8 cellular contexts compared by ENCODE assay signal in genomic region chr9:125745682-125746016, GRCh38. TPM values are rescaled to one million over a fixed set of nuclear protein-coding genes. Genes with fewer than 3 reads are reported as not detected.
DNase-seq lines count a peak whose midpoint lies in the region; ATAC-seq, FAIRE-seq and TF ChIP-seq lines count a peak whose summit lies in the region.

No MANE protein-coding gene starts in this region.

- DNase-seq in activated CD4-positive, alpha-beta T cell treated with anti-CD3 and anti-CD28 coated beads, Interleukin-2, amount 10 ng/mL, durations not matched to agents 24 days and 14 days: no peak
- DNase-seq in activated CD4-positive, alpha-beta T cell treated with anti-CD3 and anti-CD28 coated beads for 48 hours: no peak
- DNase-seq in adipocyte (ENCODE audit: low read depth) (no peak), left lung (no peak), RCC 7860 (ENCODE audit: low spot score) (no peak), NCI-H774 (lab: John Stamatoyannopoulos, UW) (no peak), NCI-H748 (lab: John Stamatoyannopoulos, UW; ENCODE audit: unreplicated experiment) (no peak)

- peaks cover 25% of the 10 kb centered on the region for H3K4me1 Mint-ChIP-seq in activated CD4-positive, alpha-beta T cell treated with anti-CD3 and anti-CD28 coated beads, Interleukin-2, amount 10 ng/mL, durations not matched to agents 24 days and 14 days

- peaks cover 34% of the 10 kb centered on the region for H3K4me1 ChIP-seq in adipocyte (ENCODE audit: control insufficient read depth, insufficient read depth, low read length)
- H3K4me1 ChIP-seq in left lung: peaks cover 7 to 26% of the 10 kb centered on the region in 2 donors
- no peaks in the 10 kb centered on the region for H3K4me1 ChIP-seq in thymus (ENCODE audit: control insufficient read depth, insufficient read depth, low read length)

- H3K27ac Mint-ChIP-seq in activated CD4-positive, alpha-beta T cell treated with anti-CD3 and anti-CD28 coated beads, Interleukin-2, amount 10 ng/mL, durations not matched to agents 24 days and 14 days: peak overlapping the region; percentile 95

- H3K9me3 ChIP-seq in adipocyte (ENCODE audit: control insufficient read depth, low read length) (no peaks in the 10 kb centered on the region), left lung (no peaks in the 10 kb centered on the region), thymus (ENCODE audit: control insufficient read depth) (no peaks in the 10 kb centered on the region)

- peaks cover 9% of the 10 kb centered on the region for H3K36me3 Mint-ChIP-seq in activated CD4-positive, alpha-beta T cell treated with anti-CD3 and anti-CD28 coated beads, Interleukin-2, amount 10 ng/mL, durations not matched to agents 24 days and 14 days (ENCODE audit: low read depth)

- ATAC-seq in left lung: no peak

- WGBS in thymus: 37% methylated on average over 6 of the region's 6 CpGs

- intact Hi-C loops in activated CD4-positive, alpha-beta T cell treated with anti-CD3 and anti-CD28 coated beads, Interleukin-2, amount 10 ng/mL, durations not matched to agents 24 days and 14 days (cut with micrococcal nuclease): loop anchor here (1.0 to 5.0 kb wide), 4 partner anchors 38 to 113 kb away; partner anchors contain the start of gene MAPKAP1
- intact Hi-C loops in left lung (cut with DNase I): no loop called here

- H3K4me3 Mint-ChIP-seq in activated CD4-positive, alpha-beta T cell treated with anti-CD3 and anti-CD28 coated beads, Interleukin-2, amount 10 ng/mL, durations not matched to agents 24 days and 14 days: peak overlapping the region; percentile 95

- H3K4me3 ChIP-seq in adipocyte (ENCODE audit: low read length): peak overlapping the region; percentile 80
- peak overlapping the region; percentile 48 to 61 for H3K4me3 ChIP-seq in left lung
- H3K4me3 ChIP-seq in thymus (ENCODE audit: low read length): peak overlapping the region; percentile 87

- H3K36me3 ChIP-seq in adipocyte (ENCODE audit: control insufficient read depth, insufficient read depth, low read length, severe bottlenecking) (no peaks in the 10 kb centered on the region), left lung (no peaks in the 10 kb centered on the region), thymus (ENCODE audit: control insufficient read depth, insufficient read depth) (no peaks in the 10 kb centered on the region)

- FAIRE-seq in RCC 7860 (lab: Jason Lieb, UNC): no peak

- peaks cover 40% of the 10 kb centered on the region for H3K27me3 Mint-ChIP-seq in activated CD4-positive, alpha-beta T cell treated with anti-CD3 and anti-CD28 coated beads, Interleukin-2, amount 10 ng/mL, durations not matched to agents 24 days and 14 days

- H3K27me3 ChIP-seq in adipocyte (replicated peaks; ENCODE audit: control insufficient read depth, insufficient read depth, low read length): no peaks in the 10 kb centered on the region
- no peaks in the 10 kb centered on the region for H3K27me3 ChIP-seq in left lung
- no peaks in the 10 kb centered on the region for H3K27me3 ChIP-seq in thymus (ENCODE audit: control insufficient read depth, insufficient read depth)

- H3K27ac ChIP-seq in left lung (peak overlapping the region; percentile 68 to 87), thymus (ENCODE audit: low read depth) (peak overlapping the region; percentile 33)

- TF ChIP-seq CTCF in left lung (IDR thresholded peaks at IDR 0.05): no peak

- H3K9me3 Mint-ChIP-seq in activated CD4-positive, alpha-beta T cell treated with anti-CD3 and anti-CD28 coated beads, Interleukin-2, amount 10 ng/mL, durations not matched to agents 24 days and 14 days: no peaks in the 10 kb centered on the region

- H3K9ac ChIP-seq in adipocyte (ENCODE audit: low read length): peak overlapping the region; percentile 59

RNA-seq across cellular contexts. Expression of gene PBX3, which starts 1.5 kb away (rescaled TPM):
- total RNA-seq in activated CD4-positive, alpha-beta T cell treated with anti-CD3 and anti-CD28 coated beads, Interleukin-2, amount 10 ng/mL, durations not matched to agents 24 days and 14 days: 26.1 and 27.7 TPM in 2 replicates
- total RNA-seq in left lung: 10 to 100 TPM; 36.3 to 53.6 TPM
- polyA plus RNA-seq in thymus: 21.4 TPM

RNA-seq across cellular contexts. Expression of gene MAPKAP1, which starts 38.6 kb away (rescaled TPM):
- 104 and 123 TPM in 2 replicates for total RNA-seq in activated CD4-positive, alpha-beta T cell treated with anti-CD3 and anti-CD28 coated beads, Interleukin-2, amount 10 ng/mL, durations not matched to agents 24 days and 14 days
- total RNA-seq in left lung: 10 to 100 TPM; 68.3 to 89.5 TPM
- 40.3 TPM for polyA plus RNA-seq in thymus
